Comparison of ENCODE assay signal across 1 cellular context in the genomic region with DNA sequence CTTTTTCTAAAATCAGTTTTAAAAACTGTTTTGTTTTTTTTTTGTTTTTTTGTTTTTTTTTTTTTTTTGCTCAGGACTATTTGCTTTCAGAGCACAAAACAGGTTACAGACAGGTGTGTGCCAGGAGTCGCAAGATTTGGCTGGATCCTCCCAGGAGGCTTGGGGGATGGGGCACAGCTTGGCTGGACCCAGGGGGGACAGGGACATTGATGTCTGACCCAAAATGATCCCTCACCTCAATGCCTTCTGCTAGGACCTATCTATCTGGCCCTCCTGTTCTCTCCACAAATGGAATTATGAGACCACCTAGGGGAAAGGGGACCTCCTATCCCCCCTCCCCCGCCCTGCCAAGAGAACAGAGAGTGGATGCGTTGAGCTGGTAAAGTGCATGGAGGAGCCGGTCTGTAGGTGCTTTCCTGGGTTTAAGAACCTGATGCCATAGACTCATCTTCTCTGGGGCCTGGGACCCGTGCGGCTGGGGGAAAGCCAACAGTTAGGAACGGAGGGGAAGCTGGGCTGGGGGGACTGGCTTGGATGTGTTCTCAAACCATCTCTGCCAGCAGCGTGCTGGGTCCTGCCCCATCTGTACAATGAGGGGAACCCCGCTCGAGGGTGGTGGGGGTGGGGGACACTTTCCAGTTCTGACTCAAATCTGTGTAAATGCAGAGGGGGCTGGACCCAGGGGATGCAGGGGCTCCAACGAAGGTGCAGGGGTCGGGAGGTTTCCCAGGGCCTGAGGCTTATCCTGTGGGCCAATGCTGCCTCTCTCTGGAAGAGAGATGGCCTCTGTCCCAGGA.
A peak's percentile ranks its signal among the peaks of the same experiment; 100 is the strongest.
TF ChIP-seq lines count a peak whose summit lies in the region.

No MANE protein-coding gene starts in this region.

TF ChIP-seq in GM12878, 131 proteins besides CTCF, POLR2A, EP300 and RAD21 (continued from another document):
- TF ChIP-seq, protein P1, sequence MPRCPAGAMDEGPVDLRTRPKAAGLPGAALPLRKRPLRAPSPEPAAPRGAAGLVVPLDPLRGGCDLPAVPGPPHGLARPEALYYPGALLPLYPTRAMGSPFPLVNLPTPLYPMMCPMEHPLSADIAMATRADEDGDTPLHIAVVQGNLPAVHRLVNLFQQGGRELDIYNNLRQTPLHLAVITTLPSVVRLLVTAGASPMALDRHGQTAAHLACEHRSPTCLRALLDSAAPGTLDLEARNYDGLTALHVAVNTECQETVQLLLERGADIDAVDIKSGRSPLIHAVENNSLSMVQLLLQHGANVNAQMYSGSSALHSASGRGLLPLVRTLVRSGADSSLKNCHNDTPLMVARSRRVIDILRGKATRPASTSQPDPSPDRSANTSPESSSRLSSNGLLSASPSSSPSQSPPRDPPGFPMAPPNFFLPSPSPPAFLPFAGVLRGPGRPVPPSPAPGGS (IDR thresholded peaks at IDR 0.05; ENCODE audit: borderline replicate concordance, insufficient read depth, low read depth, low read length, poor library complexity, severe bottlenecking): peak; percentile 15
- TF ChIP-seq MTA2 (IDR thresholded peaks at IDR 0.05; ENCODE audit: low read depth) (peak; percentile 22; the same call in 1 of the 2 replicates), DPF2 (IDR thresholded peaks at IDR 0.05) (peak; percentile 49; the same call in 1 of the 2 replicates), RUNX3 (IDR thresholded peaks at IDR 0.05; ENCODE audit: low read length) (peak; percentile 39)
